In the genomic region with DNA sequence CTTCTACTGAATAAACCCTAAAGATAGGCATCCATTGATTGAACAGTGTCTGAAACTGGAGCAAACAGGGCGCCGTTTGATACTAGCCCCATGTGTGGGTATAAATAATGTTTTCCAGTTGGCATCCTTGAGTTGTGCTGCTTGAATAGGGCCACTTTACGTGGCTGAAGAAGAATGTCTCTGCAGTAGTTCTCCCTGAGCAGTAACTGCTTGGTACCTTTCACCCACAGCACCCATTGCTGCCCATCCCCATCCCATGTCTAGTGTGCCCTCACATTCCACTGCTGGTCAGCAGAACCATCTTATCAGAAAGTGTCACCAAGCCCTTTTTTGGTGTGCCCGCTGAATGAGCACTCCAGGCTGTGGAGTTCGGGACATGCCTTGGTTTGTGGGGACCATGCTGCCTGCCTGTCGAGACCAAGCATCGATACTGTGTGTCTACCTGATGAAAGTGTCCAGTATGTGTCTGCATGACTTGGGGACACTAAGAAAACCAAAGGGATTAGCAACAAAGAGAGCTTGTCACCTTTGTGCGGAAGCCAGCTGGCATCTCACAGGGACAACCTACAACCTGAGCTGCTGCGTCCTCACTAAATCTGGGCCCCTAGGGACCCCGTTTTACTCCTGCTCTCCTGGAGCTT, we compare ENCODE assay signal across 15 cellular contexts.
"Had no signal": no experiment of that assay in that cellular context is flagged by ENCODE, and none has a peak within 500 bp of the region (broad histone marks: within the 10 kb centered on the region; RNA-seq: fewer than 3 reads in every experiment).

No MANE protein-coding gene starts in this region.

- H3K9me3 ChIP-seq: prostate gland, right lobe of liver, tibial nerve had no signal

- H3K9me3 Mint-ChIP-seq: activated naive CD8-positive, alpha-beta T cell treated with anti-CD3 and anti-CD28 coated beads, Interleukin-2, amount 10 ng/mL, durations not matched to agents 7 days and 5 days; naive thymus-derived CD4-positive, alpha-beta T cell; stimulated activated effector memory CD8-positive, alpha-beta T cell treated with anti-CD3 and anti-CD28 coated beads, Interleukin-12 subunit alpha, Interleukin-12 subunit beta, amount 100 ng/mL, for 72 hours had no signal

- H3K27ac Mint-ChIP-seq: activated CD8-positive, alpha-beta T cell treated with anti-CD3 and anti-CD28 coated beads, Interleukin-2, amount 10 ng/mL, durations not matched to agents 7 days and 5 days; activated naive CD8-positive, alpha-beta T cell treated with anti-CD3 and anti-CD28 coated beads, Interleukin-2, amount 10 ng/mL, durations not matched to agents 7 days and 5 days; stimulated activated effector memory CD8-positive, alpha-beta T cell treated with anti-CD3 and anti-CD28 coated beads, Interleukin-12 subunit alpha, Interleukin-12 subunit beta, amount 100 ng/mL, for 72 hours had no signal

- H3K36me3 ChIP-seq: prostate gland, right lobe of liver, tibial nerve had no signal

- H3K36me3 Mint-ChIP-seq: activated naive CD8-positive, alpha-beta T cell treated with anti-CD3 and anti-CD28 coated beads, Interleukin-2, amount 10 ng/mL, durations not matched to agents 7 days and 5 days; stimulated activated effector memory CD8-positive, alpha-beta T cell treated with anti-CD3 and anti-CD28 coated beads, Interleukin-12 subunit alpha, Interleukin-12 subunit beta, amount 100 ng/mL, for 72 hours had no signal

- H3K4me3 ChIP-seq: dorsolateral prefrontal cortex, lung, prostate gland, right lobe of liver, tibial nerve had no signal

- H3K27me3 ChIP-seq: dorsolateral prefrontal cortex, right lobe of liver had no signal

- H3K4me1 Mint-ChIP-seq: stimulated activated effector memory CD8-positive, alpha-beta T cell treated with anti-CD3 and anti-CD28 coated beads, Interleukin-12 subunit alpha, Interleukin-12 subunit beta, amount 100 ng/mL, for 72 hours had no signal

- DNase-seq: activated CD4-positive, alpha-beta T cell treated with anti-CD3 and anti-CD28 coated beads for 48 hours; activated CD8-positive, alpha-beta memory T cell treated with anti-CD3 and anti-CD28 coated beads, Interleukin-2, amount 50 U/mL, for 48 hours; activated CD8-positive, alpha-beta T cell treated with anti-CD3 and anti-CD28 coated beads, Interleukin-2, amount 10 ng/mL, durations not matched to agents 7 days and 5 days; activated naive CD8-positive, alpha-beta T cell treated with anti-CD3 and anti-CD28 coated beads, Interleukin-2, amount 10 ng/mL, durations not matched to agents 7 days and 5 days; anterior cingulate cortex; left colon; naive thymus-derived CD4-positive, alpha-beta T cell; nucleus accumbens; right lobe of liver had no signal

- H3K27ac ChIP-seq: prostate gland, right lobe of liver, tibial nerve had no signal

- ATAC-seq: activated CD8-positive, alpha-beta T cell treated with anti-CD3 and anti-CD28 coated beads, Interleukin-2, amount 10 ng/mL, durations not matched to agents 7 days and 5 days; left colon; naive thymus-derived CD4-positive, alpha-beta T cell; stimulated activated effector memory CD8-positive, alpha-beta T cell treated with anti-CD3 and anti-CD28 coated beads, Interleukin-12 subunit alpha, Interleukin-12 subunit beta, amount 100 ng/mL, for 72 hours had no signal

- H3K4me3 Mint-ChIP-seq: activated CD8-positive, alpha-beta T cell treated with anti-CD3 and anti-CD28 coated beads, Interleukin-2, amount 10 ng/mL, durations not matched to agents 7 days and 5 days; activated naive CD8-positive, alpha-beta T cell treated with anti-CD3 and anti-CD28 coated beads, Interleukin-2, amount 10 ng/mL, durations not matched to agents 7 days and 5 days; naive thymus-derived CD4-positive, alpha-beta T cell; stimulated activated effector memory CD8-positive, alpha-beta T cell treated with anti-CD3 and anti-CD28 coated beads, Interleukin-12 subunit alpha, Interleukin-12 subunit beta, amount 100 ng/mL, for 72 hours had no signal

- H3K4me1 ChIP-seq: prostate gland had no signal

- FAIRE-seq: bronchial epithelial cell had no signal
